ENCODE assay signal across 8 cellular contexts in genomic region chr1:89953072-89953626, GRCh38. TPM values are rescaled to one million over a fixed set of nuclear protein-coding genes. Genes with fewer than 3 reads are reported as not detected.
A peak's percentile ranks its signal among the peaks of the same experiment; 100 is the strongest.
DNase-seq lines count a peak whose midpoint lies in the region; ATAC-seq, FAIRE-seq and TF ChIP-seq lines count a peak whose summit lies in the region.

No MANE protein-coding gene starts in this region.

- ATAC-seq in GM19452 (IDR thresholded peaks at IDR 0.05; ENCODE audit: unreplicated experiment), result peak; percentile 56

- no peak for TF ChIP-seq CTCF in fibroblast of mammary gland (conservative IDR thresholded peaks at IDR 0.05; ENCODE audit: control insufficient read depth, insufficient read depth, low read depth, low read length)

- in situ Hi-C loops in Caki2 (cut with HindIII; ENCODE audit: low pct_unique_long_range_greater_than_20kb, low sequenced_read_pairs), result no loop called here

- FAIRE-seq in HTR-8/SVneo (lab: Jason Lieb, UNC), result no peak

- H3K4me3 ChIP-seq in fibroblast of mammary gland (ENCODE audit: control insufficient read depth, low read depth, low read length), result no peak overlapping the region

- DNase-seq in Caki2 (ENCODE audit: low read depth) (peak; percentile 94), HTR-8/SVneo (ENCODE audit: insufficient read length, low spot score) (peak; percentile 44), fibroblast of mammary gland (ENCODE audit: low read depth) (peak; percentile 89), NCI-H524 (lab: John Stamatoyannopoulos, UW) (no peak), C1 segment of cervical spinal cord (lab: John Stamatoyannopoulos, UW) (no peak)
- peak; percentile 33 for DNase-seq in activated CD4-positive, CD25-positive, alpha-beta regulatory T cell treated with anti-CD3 and anti-CD28 coated beads, Interleukin-2, amount 50 U/mL, for 72 hours
- DNase-seq in stimulated activated CD4-positive, alpha-beta T cell treated with anti-CD3 and anti-CD28 coated beads, Interleukin-2, amount 100 ng/mL, for 24 hours, result peak; percentile 24 to 40

RNA-seq across cellular contexts. Expression of gene ZNF326, which starts 41.8 kb away (rescaled TPM):
- 1.6 and 4.5 TPM in 2 replicates for total RNA-seq in Caki2 (2014; rRNA removed; shearing (Covaris generic); ENCODE audit: low replicate concordance)

Comparison
In these comparisons a context has a peak if more than half of its experiments do, and no peak if none do; other contexts are left out.
1. DNase-seq: peak in Caki2 (single experiment), HTR-8/SVneo (single experiment), activated CD4-positive, CD25-positive, alpha-beta regulatory T cell treated with anti-CD3 and anti-CD28 coated beads, Interleukin-2, amount 50 U/mL, for 72 hours (single experiment), fibroblast of mammary gland (single experiment) and stimulated activated CD4-positive, alpha-beta T cell treated with anti-CD3 and anti-CD28 coated beads, Interleukin-2, amount 100 ng/mL, for 24 hours (2 of 2); none in NCI-H524 (0 of 2) and C1 segment of cervical spinal cord (0 of 14).